1 cellular context compared by ENCODE assay signal in genomic region chr6:44974511-44974910, GRCh38.
A peak's percentile ranks its signal among the peaks of the same experiment; 100 is the strongest.
TF ChIP-seq lines count a peak whose summit lies in the region.

No MANE protein-coding gene starts in this region.

TF ChIP-seq in K562, 482 proteins besides CTCF, POLR2A, EP300 and RAD21 (continued from another document and continues in another):
- TF ChIP-seq ATF2 (CRISPR knock-in tag; IDR thresholded peaks at IDR 0.05) (no peak), ELK3 (CRISPR knock-in tag; IDR thresholded peaks at IDR 0.05) (no peak), ZNF197 (CRISPR knock-in tag; IDR thresholded peaks at IDR 0.05; ENCODE audit: low read depth) (no peak), MEIS2 (IDR thresholded peaks at IDR 0.05; ENCODE audit: partially characterized antibody) (peak; percentile 50), ZBTB8A (IDR thresholded peaks at IDR 0.05; ENCODE audit: partially characterized antibody) (no peak), NR1H2 (CRISPR knock-in tag; IDR thresholded peaks at IDR 0.05) (no peak), SNAPC5 (CRISPR knock-in tag; IDR thresholded peaks at IDR 0.05) (no peak), SIRT6 (IDR thresholded peaks at IDR 0.05; ENCODE audit: low read depth, low read length) (no peak), HSF4 (CRISPR knock-in tag; IDR thresholded peaks at IDR 0.05; ENCODE audit: borderline replicate concordance) (no peak), RBM17 (IDR thresholded peaks at IDR 0.05; ENCODE audit: borderline replicate concordance, low read depth, low read length) (no peak), ZBTB33 (CRISPR knock-in tag; IDR thresholded peaks at IDR 0.05) (no peak), ZBTB1 (CRISPR knock-in tag; IDR thresholded peaks at IDR 0.05; ENCODE audit: borderline replicate concordance, low read depth) (no peak), DACH1 (IDR thresholded peaks at IDR 0.05; ENCODE audit: partially characterized antibody) (no peak), IRF9 (tag; IDR thresholded peaks at IDR 0.05) (no peak), IFI16 (CRISPR knock-in tag; IDR thresholded peaks at IDR 0.05) (no peak), ATF3 (IDR thresholded peaks at IDR 0.05) (peak; percentile 42; the same call in 1 of the 2 replicates), ATF3 (CRISPR knock-in tag; conservative IDR thresholded peaks at IDR 0.05) (no peak), ZNF551 (CRISPR knock-in tag; IDR thresholded peaks at IDR 0.05) (no peak), ZNF134 (CRISPR knock-in tag; conservative IDR thresholded peaks at IDR 0.05) (no peak), PPARD (CRISPR knock-in tag; IDR thresholded peaks at IDR 0.05) (no peak), TCF3 (CRISPR knock-in tag; IDR thresholded peaks at IDR 0.05) (0 out of 2 replicates have a peak, but pooled peaks have one; percentile 7), RBM22 (IDR thresholded peaks at IDR 0.05; ENCODE audit: low read depth, low read length, poor library complexity, severe bottlenecking) (no peak), SMAD4 (CRISPR knock-in tag; conservative IDR thresholded peaks at IDR 0.05) (no peak), HMG20B (CRISPR knock-in tag; IDR thresholded peaks at IDR 0.05) (no peak), PHF21A (IDR thresholded peaks at IDR 0.05; ENCODE audit: borderline replicate concordance, low read depth) (no peak), FOXA3 (CRISPR knock-in tag; conservative IDR thresholded peaks at IDR 0.05 in 1 of 2, IDR thresholded peaks at IDR 0.05 in 1 of 2) (no peak), ZNF316 (IDR thresholded peaks at IDR 0.05) (peak; percentile 89), ZNF143 (CRISPR knock-in tag; IDR thresholded peaks at IDR 0.05) (no peak), MEF2D (tag; conservative IDR thresholded peaks at IDR 0.05; ENCODE audit: low read depth) (peak; percentile 80; the same call in 1 of the 2 replicates), CBX2 (IDR thresholded peaks at IDR 0.05; ENCODE audit: insufficient read depth, low read length, poor library complexity, severe bottlenecking) (no peak), ZNF212 (CRISPR knock-in tag; IDR thresholded peaks at IDR 0.05) (no peak), ATF1 (CRISPR knock-in tag; IDR thresholded peaks at IDR 0.05) (no peak), ATF1 (tag; IDR thresholded peaks at IDR 0.05) (0 out of 2 replicates have a peak, but pooled peaks have one; percentile 18), SMARCA4 (IDR thresholded peaks at IDR 0.05) (0 out of 2 replicates have a peak, but pooled peaks have one; percentile 29), ESRRA (IDR thresholded peaks at IDR 0.05; ENCODE audit: borderline replicate concordance, low read depth) (peak; percentile 42; the same call in 1 of the 2 replicates), JUND (IDR thresholded peaks at IDR 0.05; ENCODE audit: borderline replicate concordance, low read depth, low read length) (peak; percentile 49; the same call in 1 of the 2 replicates), JUND (tag; IDR thresholded peaks at IDR 0.05; ENCODE audit: borderline replicate concordance, low read depth, low read length) (no peak; the same call in 2 of the 3 replicates), HDAC1 (IDR thresholded peaks at IDR 0.05) (no peak), SNIP1 (IDR thresholded peaks at IDR 0.05; ENCODE audit: low read depth) (no peak), EHMT2 (IDR thresholded peaks at IDR 0.05) (no peak), SMARCB1 (IDR thresholded peaks at IDR 0.05; ENCODE audit: insufficient read length, low read depth) (no peak), ZKSCAN8 (CRISPR knock-in tag; IDR thresholded peaks at IDR 0.05) (no peak), PHB2 (IDR thresholded peaks at IDR 0.05; ENCODE audit: low read depth) (no peak), DPF2 (IDR thresholded peaks at IDR 0.05) (peak; percentile 34; the same call in 1 of the 2 replicates), USF1 (CRISPR knock-in tag; IDR thresholded peaks at IDR 0.05) (no peak), MITF (IDR thresholded peaks at IDR 0.05) (no peak), PTBP1 (IDR thresholded peaks at IDR 0.05; ENCODE audit: low read depth, low read length) (no peak), NONO (IDR thresholded peaks at IDR 0.05; ENCODE audit: low read depth in 2 of 2, low read length in 1 of 2) (no peak), NFE2 (IDR thresholded peaks at IDR 0.05; ENCODE audit: low read depth) (peak; percentile 76; the same call in 1 of the 2 replicates), POLR2AphosphoS5 (IDR thresholded peaks at IDR 0.05; ENCODE audit: control insufficient read depth, insufficient read depth, low read depth, low read length) (no peak), CBFA2T2 (conservative IDR thresholded peaks at IDR 0.05) (no peak; the same call in 1 of the 2 replicates), NFIX (CRISPR knock-in tag; IDR thresholded peaks at IDR 0.05; ENCODE audit: low read depth) (no peak), PKNOX1 (IDR thresholded peaks at IDR 0.05) (peak; percentile 47), ZNF282 (CRISPR knock-in tag; IDR thresholded peaks at IDR 0.05) (no peak), E2F8 (IDR thresholded peaks at IDR 0.05; ENCODE audit: low read depth, partially characterized antibody) (no peak), TSHZ1 (CRISPR knock-in tag; IDR thresholded peaks at IDR 0.05) (no peak), SRSF1 (IDR thresholded peaks at IDR 0.05; ENCODE audit: low read depth, low read length) (no peak), ELF1 (tag; IDR thresholded peaks at IDR 0.05) (no peak), C11orf30 (IDR thresholded peaks at IDR 0.05; ENCODE audit: low read depth) (peak; percentile 85)
